In genomic region chr17:28946239-28946638, GRCh38 we compare ENCODE assay signal across 11 cellular contexts. TPM values are rescaled to one million over a fixed set of nuclear protein-coding genes. Genes with fewer than 3 reads are reported as not detected.
DNase-seq lines count a peak whose midpoint lies in the region; ATAC-seq lines count a peak whose summit lies in the region.
"Had no signal": no experiment of that assay in that cellular context is flagged by ENCODE, and none has a peak within 500 bp of the region (broad histone marks: within the 10 kb centered on the region; RNA-seq: fewer than 3 reads in every experiment).

No MANE protein-coding gene starts in this region.

- CTCF ChIA-PET in T-cell (lab: Charles Lee) = interaction anchor here (0.6 to 1.7 kb wide), 5 partner anchors 9 to 220 kb away, joined by 4 to 5 read pairs (median 5); partner anchors contain the start of gene TLCD1 (in 1 of the 2)

- peaks cover 68 to 75% (median 74%) of the 10 kb centered on the region in 3 donors for H3K4me1 Mint-ChIP-seq in T-cell

- H3K27ac ChIP-seq in epithelial cell of prostate = peak overlapping the region; percentile 66
- H3K27ac ChIP-seq: HL-60 had no signal

- POLR2A ChIA-PET in T-cell (lab: Charles Lee) = interaction anchor here in 1 of 2 donors (0.5 kb wide), 1 partner anchor 1447 kb away, joined by 10 read pairs; no protein-coding TSS in a partner anchor

- peak overlapping the region in 2 of 3 donors; percentile 58 to 94 for H3K4me3 Mint-ChIP-seq in T-cell

- DNase-seq in ELR (ENCODE audit: low read depth) = peak; percentile 94
- DNase-seq in T-cell = no peak
- DNase-seq in epithelial cell of prostate (ENCODE audit: low read depth, low spot score) = no peak
- DNase-seq in renal cortical epithelial cell (ENCODE audit: low read depth) = peak; percentile 92
- DNase-seq in GF-D8 (lab: John Stamatoyannopoulos, UW) = no peak
- DNase-seq: erythroblast; stimulated activated CD4-positive, alpha-beta T cell treated with anti-CD3 and anti-CD28 coated beads, Interleukin-2, amount 100 ng/mL, for 24 hours had no signal

- H3K9me3 Mint-ChIP-seq in T-cell = no peaks in the 10 kb centered on the region

- H3K27ac Mint-ChIP-seq in T-cell = peak overlapping the region; percentile 91 to 93

- peaks cover 43% of the 10 kb centered on the region for H3K36me3 Mint-ChIP-seq in T-cell

- no peaks in the 10 kb centered on the region for H3K27me3 Mint-ChIP-seq in T-cell

- no peak for ATAC-seq in T-cell (replicated peaks in 1 of 4)
- ATAC-seq in GM21447 (IDR thresholded peaks at IDR 0.05; ENCODE audit: unreplicated experiment) = no peak
- ATAC-seq in GM19351 (IDR thresholded peaks at IDR 0.05; ENCODE audit: unreplicated experiment) = no peak
- no peak for ATAC-seq in GM18511 (IDR thresholded peaks at IDR 0.05; ENCODE audit: unreplicated experiment)

RNA-seq across cellular contexts. Expression of gene PHF12, which starts 5.1 kb away (rescaled TPM):
- 100 to 1,000 TPM; 121 to 176 (median 123) TPM for total RNA-seq in T-cell
- total RNA-seq in renal cortical epithelial cell = 12.9 and 47.0 TPM in 2 replicates

RNA-seq across cellular contexts. Expression of gene DHRS13, which starts 43.4 kb away (rescaled TPM):
- total RNA-seq in T-cell (10 to 100 TPM; 23.1 to 44.9 (median 39.7) TPM), renal cortical epithelial cell (8.0 and 16.5 TPM in 2 replicates)

RNA-seq across cellular contexts. Expression of gene FLOT2, which starts 48.7 kb away (rescaled TPM):
- total RNA-seq in T-cell = 100 to 1,000 TPM; 138 to 256 (median 235) TPM
- total RNA-seq in renal cortical epithelial cell = 62.7 and 158 TPM in 2 replicates

RNA-seq across cellular contexts. Expression of gene SEZ6, which starts 59.6 kb away (rescaled TPM):
- 1 to 10 TPM in 1 of 5 donors, under 1 TPM in 1, not detected in 3; 0.49 to 1.6 TPM for total RNA-seq in T-cell
- total RNA-seq in renal cortical epithelial cell = not detected in 2 replicates

Comparison
In these comparisons a context has a peak if more than half of its experiments do, and no peak if none do; other contexts are left out.
1. DNase-seq: peak in ELR (single experiment) and renal cortical epithelial cell (single experiment); none in T-cell (0 of 34), epithelial cell of prostate (single experiment) and GF-D8 (single experiment).